ENCODE assay signal across 15 cellular contexts in the genomic region with DNA sequence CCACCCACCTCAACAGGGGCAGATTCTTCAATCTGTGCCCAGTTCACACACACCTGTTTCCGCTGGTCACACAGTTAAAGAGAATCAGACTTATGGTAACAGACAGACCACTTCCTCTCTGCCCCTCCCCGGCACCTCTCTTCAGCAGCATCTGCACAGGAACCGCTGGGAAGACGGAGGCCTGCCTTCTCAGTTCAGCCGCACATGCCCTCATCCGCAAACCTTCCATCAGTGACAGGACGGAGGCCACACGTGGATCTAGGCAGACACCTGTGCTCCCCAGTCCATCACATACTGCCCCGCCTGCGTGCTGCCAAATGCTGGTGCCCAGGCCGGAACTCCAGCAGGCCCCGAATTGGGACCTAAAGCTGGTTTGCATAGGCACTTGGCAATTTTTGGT. TPM values are rescaled to one million over a fixed set of nuclear protein-coding genes. Genes with fewer than 3 reads are reported as not detected.
DNase-seq lines count a peak whose midpoint lies in the region; ATAC-seq and TF ChIP-seq lines count a peak whose summit lies in the region.
"Had no signal": no experiment of that assay in that cellular context is flagged by ENCODE, and none has a peak within 500 bp of the region (broad histone marks: within the 10 kb centered on the region; RNA-seq: fewer than 3 reads in every experiment).

No MANE protein-coding gene starts in this region.

- no peaks in the 10 kb centered on the region for H3K27me3 Mint-ChIP-seq in naive thymus-derived CD8-positive, alpha-beta T cell
- H3K27me3 Mint-ChIP-seq: T-helper 17 cell had no signal

- H3K36me3 Mint-ChIP-seq in naive thymus-derived CD8-positive, alpha-beta T cell, result peaks cover 10 to 67% (median 24%) of the 10 kb centered on the region in 3 donors

- no peak for TF ChIP-seq CTCF in A673 (conservative IDR thresholded peaks at IDR 0.05; ENCODE audit: low read depth, low read length)

- peaks cover 55% of the 10 kb centered on the region for H3K36me3 ChIP-seq in A673 (ENCODE audit: insufficient read depth, low read length, poor library complexity, severe bottlenecking)

- TSS peak; percentile 49 for BruUV-seq in A673 (replicated peaks; lab: Mats Ljungman, UMichigan)

- H3K27ac Mint-ChIP-seq in naive thymus-derived CD8-positive, alpha-beta T cell, result peak overlapping the region; percentile 38 to 94 (median 82)
- H3K27ac Mint-ChIP-seq: T-helper 17 cell had no signal

- no peaks in the 10 kb centered on the region for H3K9me3 Mint-ChIP-seq in naive thymus-derived CD8-positive, alpha-beta T cell

- no peaks in the 10 kb centered on the region for H3K4me1 ChIP-seq in A673 (ENCODE audit: insufficient read depth, low read length, poor library complexity, severe bottlenecking)

- POLR2A ChIA-PET in A673 (lab: Charles Lee; ENCODE audit: low non-redundant PET) (no interaction called here), HEK293T (lab: Yijun Ruan, JAX) (no interaction called here)
- POLR2A ChIA-PET in naive thymus-derived CD8-positive, alpha-beta T cell (lab: Charles Lee), result no interaction called here

- ATAC-seq in GM21423 (IDR thresholded peaks at IDR 0.05; ENCODE audit: unreplicated experiment) (peak; percentile 70), HG03135 (IDR thresholded peaks at IDR 0.05; ENCODE audit: unreplicated experiment) (no peak)
- peak; percentile 42 to 65 for ATAC-seq in naive thymus-derived CD8-positive, alpha-beta T cell
- ATAC-seq: heart left ventricle, T-helper 17 cell had no signal

- H3K27ac ChIP-seq in A673 (ENCODE audit: low read depth, low read length, poor library complexity, severe bottlenecking) (no peak overlapping the region), angular gyrus (ENCODE audit: low read depth, low read length) (peak overlapping the region; percentile 93)
- H3K27ac ChIP-seq: heart left ventricle, KMS-11, left ventricle myocardium inferior, neutrophil had no signal

- no peaks in the 10 kb centered on the region for H3K9me3 ChIP-seq in A673 (ENCODE audit: low read depth, low read length, poor library complexity, severe bottlenecking)
- H3K9me3 ChIP-seq: heart left ventricle, left ventricle myocardium inferior, neutrophil had no signal

- peak overlapping the region in 8 of 10 donors; percentile 19 to 65 (median 54) for H3K4me3 Mint-ChIP-seq in naive thymus-derived CD8-positive, alpha-beta T cell
- H3K4me3 Mint-ChIP-seq: T-helper 17 cell had no signal

- intact Hi-C loops in A673 (cut with micrococcal nuclease; ENCODE audit: unreplicated experiment), result no loop called here

- DNase-seq in A673 (ENCODE audit: low spot score) (no peak), NCI-H1105 treated with DMSO at 0.1 percent for 48 hours (lab: John Stamatoyannopoulos, UW) (no peak), HEK293T (ENCODE audit: extremely low spot score) (no peak), putamen (ENCODE audit: low spot score) (no peak)
- DNase-seq in naive thymus-derived CD8-positive, alpha-beta T cell, result peak in 5 of 10 donors; percentile 18 to 40 (median 31)
- DNase-seq: GF-D8, heart left ventricle, left ventricle myocardium inferior, NCI-H2081 treated with DMSO at 0.1 percent for 48 hours, T-helper 17 cell had no signal

- H3K27me3 ChIP-seq in A673 (replicated peaks; ENCODE audit: insufficient read depth, low read depth, low read length, poor library complexity), result no peaks in the 10 kb centered on the region
- H3K27me3 ChIP-seq: heart left ventricle, neutrophil had no signal

- CTCF ChIA-PET in A673 (lab: Charles Lee), result no interaction called here
- CTCF ChIA-PET in HEK293T (lab: Yijun Ruan, JAX), result no interaction called here

- H3K4me3 ChIP-seq in A673 (ENCODE audit: low read depth, low read length, poor library complexity, severe bottlenecking), result no peak overlapping the region
- H3K4me3 ChIP-seq: heart left ventricle, left ventricle myocardium inferior had no signal

- H3K4me1 Mint-ChIP-seq in naive thymus-derived CD8-positive, alpha-beta T cell, result peaks cover 18 to 52% (median 40%) of the 10 kb centered on the region in 4 donors
- H3K4me1 Mint-ChIP-seq: T-helper 17 cell had no signal

TF ChIP-seq in HEK293T, 16 proteins besides CTCF, POLR2A, EP300 and RAD21:
- TF ChIP-seq FOXM1 (IDR thresholded peaks at IDR 0.05; ENCODE audit: borderline replicate concordance), result no peak
- no peak for TF ChIP-seq FOXA1 (IDR thresholded peaks at IDR 0.05)

RNA-seq across cellular contexts. Expression of a gene that starts 10.3 kb away (rescaled TPM):
- 430 and 451 TPM in 2 replicates for total RNA-seq in A673 (2021)
- total RNA-seq in naive thymus-derived CD8-positive, alpha-beta T cell, result 10 to 100 TPM; 61.8 to 70.0 TPM
- polyA plus RNA-seq in naive thymus-derived CD8-positive, alpha-beta T cell, result 100 to 1,000 TPM; 156 to 196 (median 164) TPM

RNA-seq across cellular contexts. Expression of a gene that starts 42.3 kb away (rescaled TPM):
- total RNA-seq in A673 (2021), result 32.1 and 41.5 TPM in 2 replicates
- total RNA-seq in naive thymus-derived CD8-positive, alpha-beta T cell, result 10 to 100 TPM; 56.5 to 62.2 TPM
- polyA plus RNA-seq in naive thymus-derived CD8-positive, alpha-beta T cell, result 10 to 100 TPM; 19.9 to 20.8 (median 20.1) TPM
